ENCODE assay signal across 34 cellular contexts in the genomic region with DNA sequence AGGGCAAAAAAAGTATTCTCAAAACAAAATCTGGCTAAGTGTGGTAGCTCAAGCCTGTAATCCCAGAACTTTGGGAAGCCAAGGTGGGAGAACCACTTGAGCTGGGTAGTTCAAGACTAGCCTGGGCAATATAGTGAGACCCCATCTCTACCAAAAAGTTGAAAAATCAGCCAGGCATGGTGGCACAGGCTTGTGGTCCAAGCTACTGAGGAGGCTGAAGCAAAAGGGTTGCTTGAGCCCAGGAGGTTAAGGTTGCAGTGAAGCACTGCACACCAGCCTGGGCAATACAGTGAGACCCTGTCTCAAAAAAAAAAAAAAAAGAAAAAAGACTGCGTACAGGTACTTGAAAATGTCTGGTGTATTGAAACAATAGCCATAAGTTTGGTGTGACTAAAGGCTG. TPM values are rescaled to one million over a fixed set of nuclear protein-coding genes. Genes with fewer than 3 reads are reported as not detected.
"Had no signal": no experiment of that assay in that cellular context is flagged by ENCODE, and none has a peak within 500 bp of the region (broad histone marks: within the 10 kb centered on the region; RNA-seq: fewer than 3 reads in every experiment).

No MANE protein-coding gene starts in this region.

- H3K4me3 ChIP-seq: neural progenitor cell, ovary, psoas muscle, skin epidermis, smooth muscle cell, suprapubic skin, testis, tibial artery, transverse colon, vagina had no signal

- DNase-seq: naive thymus-derived CD8-positive, alpha-beta T cell; nephron progenitor cell; occipital lobe; ovary; posterior cingulate gyrus; psoas muscle; right cardiac atrium; spleen; stimulated activated CD4-positive, alpha-beta T cell treated with anti-CD3 and anti-CD28 coated beads, Interleukin-12 subunit alpha, Interleukin-12 subunit beta, amount 100 ng/mL, for 4 hours; stimulated activated CD4-positive, alpha-beta T cell treated with anti-CD3 and anti-CD28 coated beads, Interleukin-1b, Interleukin-23, amount 100 ng/mL, for 48 hours; stimulated activated CD4-positive, alpha-beta T cell treated with anti-CD3 and anti-CD28 coated beads, Interleukin-4, amount 100 ng/mL, for 1 hour; stimulated activated CD4-positive, alpha-beta T cell treated with anti-CD3 and anti-CD28 coated beads, Interleukin-4, amount 100 ng/mL, for 4 hours; stimulated activated CD8-positive, alpha-beta memory T cell treated with anti-CD3 and anti-CD28 coated beads, Interleukin-4, amount 100 ng/mL, for 48 hours; stimulated activated naive CD4-positive, alpha-beta T cell; stimulated activated naive CD8-positive, alpha-beta T cell treated with anti-CD3 and anti-CD28 coated beads, Interleukin-15, amount 100 ng/mL, for 72 hours; stimulated activated naive CD8-positive, alpha-beta T cell treated with anti-CD3 and anti-CD28 coated beads, Interleukin-15, Interleukin-2, amounts not matched to agents 100 U/mL and 50 U/mL, for 24 hours; substantia nigra; testis; tibial artery; transverse colon had no signal

- H3K36me3 ChIP-seq: neural progenitor cell, ovary, spleen, suprapubic skin, tibial artery, transverse colon, vagina had no signal

- H3K9me3 Mint-ChIP-seq: naive thymus-derived CD8-positive, alpha-beta T cell; natural killer cell treated with Interleukin-12 subunit alpha and Interleukin-12 subunit beta and Interleukin-15 and Interleukin-18, amount 100 ng/mL, for 72 hours; neural progenitor cell; stimulated activated memory B cell treated with anti-CD40 and anti-IgM and Interleukin-4, amounts not matched to agents 10 μg/mL and 1 μg/mL and 100 μg/mL, for 72 hours; type B pancreatic cell had no signal

- ATAC-seq: naive thymus-derived CD8-positive, alpha-beta T cell; natural killer cell treated with Interleukin-12 subunit alpha and Interleukin-12 subunit beta and Interleukin-15 and Interleukin-18, amount 100 ng/mL, for 72 hours; psoas muscle; right cardiac atrium; sciatic nerve; stimulated activated memory B cell treated with anti-CD40 and anti-IgM and Interleukin-4, amounts not matched to agents 10 μg/mL and 1 μg/mL and 100 μg/mL, for 72 hours; stimulated activated naive CD8-positive, alpha-beta T cell treated with anti-CD3 and anti-CD28 coated beads, Interleukin-15, amount 100 ng/mL, for 72 hours; stimulated activated naive CD8-positive, alpha-beta T cell treated with anti-CD3 and anti-CD28 coated beads, Interleukin-15, Interleukin-2, amounts not matched to agents 100 U/mL and 50 U/mL, for 24 hours had no signal

- H2AFZ ChIP-seq: neural progenitor cell, parathyroid adenoma had no signal

- H3K27me3 ChIP-seq: neural progenitor cell, ovary, spleen, suprapubic skin, testis, tibial artery, transverse colon, vagina had no signal

- H3K4me1 ChIP-seq: parathyroid adenoma had no signal

- H3K27me3 Mint-ChIP-seq: stimulated activated memory B cell treated with anti-CD40 and anti-IgM and Interleukin-4, amounts not matched to agents 10 μg/mL and 1 μg/mL and 100 μg/mL, for 72 hours had no signal

- H3K27ac ChIP-seq: neural progenitor cell, ovary, parathyroid adenoma, psoas muscle, skin epidermis, spleen, suprapubic skin, testis, tibial artery, transverse colon, vagina had no signal

- H3K27ac Mint-ChIP-seq: natural killer cell treated with Interleukin-12 subunit alpha and Interleukin-12 subunit beta and Interleukin-15 and Interleukin-18, amount 100 ng/mL, for 72 hours; nephron progenitor cell; neural progenitor cell; progenitor cell of endocrine pancreas; stimulated activated memory B cell treated with anti-CD40 and anti-IgM and Interleukin-4, amounts not matched to agents 10 μg/mL and 1 μg/mL and 100 μg/mL, for 72 hours; stimulated activated naive CD8-positive, alpha-beta T cell treated with anti-CD3 and anti-CD28 coated beads, Interleukin-15, amount 100 ng/mL, for 72 hours; type B pancreatic cell had no signal

- H3K4me3 Mint-ChIP-seq: natural killer cell treated with Interleukin-12 subunit alpha and Interleukin-12 subunit beta and Interleukin-15 and Interleukin-18, amount 100 ng/mL, for 72 hours; nephron progenitor cell; neural progenitor cell; stimulated activated memory B cell treated with anti-CD40 and anti-IgM and Interleukin-4, amounts not matched to agents 10 μg/mL and 1 μg/mL and 100 μg/mL, for 72 hours; stimulated activated naive CD8-positive, alpha-beta T cell treated with anti-CD3 and anti-CD28 coated beads, Interleukin-15, amount 100 ng/mL, for 72 hours had no signal

- H3K4me2 ChIP-seq: neural progenitor cell, smooth muscle cell had no signal

- H3K9ac ChIP-seq: neural progenitor cell, parathyroid adenoma had no signal

- FAIRE-seq: urothelium cell line had no signal

- H3K9me3 ChIP-seq: ovary, psoas muscle, spleen, suprapubic skin, testis, tibial artery, transverse colon, vagina had no signal

RNA-seq across cellular contexts. Expression of gene CXCL9, which starts 14.8 kb away (rescaled TPM):
- total RNA-seq: naive thymus-derived CD8-positive, alpha-beta T cell; occipital lobe; osteoblast; progenitor cell of endocrine pancreas; renal cortical epithelial cell had no signal
- polyA plus RNA-seq: naive thymus-derived CD8-positive, alpha-beta T cell had no signal

RNA-seq across cellular contexts. Expression of gene CXCL10, which starts 30.8 kb away (rescaled TPM):
- total RNA-seq: naive thymus-derived CD8-positive, alpha-beta T cell; osteoblast; progenitor cell of endocrine pancreas; suprapubic skin; testis had no signal
- polyA plus RNA-seq: naive thymus-derived CD8-positive, alpha-beta T cell had no signal

RNA-seq across cellular contexts. Expression of gene CXCL11, which starts 43.4 kb away (rescaled TPM):
- total RNA-seq: naive thymus-derived CD8-positive, alpha-beta T cell; occipital lobe; osteoblast; progenitor cell of endocrine pancreas; smooth muscle cell; transverse colon; vagina had no signal
- polyA plus RNA-seq: naive thymus-derived CD8-positive, alpha-beta T cell; smooth muscle cell had no signal
